Comparison of ENCODE assay signal across 20 cellular contexts in genomic region chr15:58019503-58020376, GRCh38. TPM values are rescaled to one million over a fixed set of nuclear protein-coding genes. Genes with fewer than 3 reads are reported as not detected.
DNase-seq lines count a peak whose midpoint lies in the region; ATAC-seq and TF ChIP-seq lines count a peak whose summit lies in the region.
"Had no signal": no experiment of that assay in that cellular context is flagged by ENCODE, and none has a peak within 500 bp of the region (broad histone marks: within the 10 kb centered on the region; RNA-seq: fewer than 3 reads in every experiment).

No MANE protein-coding gene starts in this region.

- CTCF ChIA-PET in MCF 10A (lab: Yijun Ruan, JAX), result interaction anchor here (0.7 kb wide), 1 partner anchor 95 kb away, joined by 3 read pairs; no protein-coding TSS in a partner anchor

- no TSS peak for BruUV-seq in MCF 10A (replicated peaks; lab: Mats Ljungman, UMichigan)

- H3K27ac Mint-ChIP-seq in MCF 10A (ENCODE audit: low read depth, unreplicated experiment) (no peak overlapping the region), immature natural killer cell (no peak overlapping the region)
- H3K27ac Mint-ChIP-seq in activated T-helper 2 cell treated with anti-CD3 and anti-CD28 coated beads, Interferon-gamma antibody, Interleukin-2, Interleukin-4, amounts not matched to agents 10 μg/mL and 5 μg/mL and 100 μg/mL, durations not matched to agents 14 hours and 24 hours and 36 hours, result no peak overlapping the region
- H3K27ac Mint-ChIP-seq: type B pancreatic cell had no signal

- DNase-seq in MCF 10A (ENCODE audit: unreplicated experiment), result peak; percentile 32
- no peak for DNase-seq in breast epithelium (ENCODE audit: low spot score in 2 of 2)
- peak; percentile 83 for DNase-seq in amniotic epithelial cell (ENCODE audit: low read depth)
- DNase-seq in fibroblast of pulmonary artery (ENCODE audit: low read depth), result peak; percentile 62
- no peak for DNase-seq in activated T-helper 2 cell treated with anti-CD3 and anti-CD28 coated beads, Interferon-gamma antibody, Interleukin-2, Interleukin-4, amounts not matched to agents 10 μg/mL and 5 μg/mL and 100 μg/mL, durations not matched to agents 14 hours and 24 hours and 36 hours (ENCODE audit: low spot score)
- DNase-seq in SJCRH30, result no peak
- DNase-seq in immature natural killer cell, result no peak
- DNase-seq: 8988T; activated CD8-positive, alpha-beta memory T cell treated with anti-CD3 and anti-CD28 coated beads, Interleukin-2, amount 50 U/mL, for 4 hours; activated naive CD4-positive, alpha-beta T cell treated with Interleukin-2 at 50 U/mL for 16 hours; body of pancreas; DMS53; hippocampal formation; NCI-H2029 treated with DMSO at 0.1 percent for 48 hours; NCI-H526; OCI-M1; stimulated activated naive CD4-positive, alpha-beta T cell treated with Interleukin-2 at 50 U/mL for 16 hours; T-helper 9 cell had no signal

- H3K4me3 Mint-ChIP-seq in MCF 10A (ENCODE audit: unreplicated experiment) (no peak overlapping the region), immature natural killer cell (no peak overlapping the region)
- no peak overlapping the region for H3K4me3 Mint-ChIP-seq in activated T-helper 2 cell treated with anti-CD3 and anti-CD28 coated beads, Interferon-gamma antibody, Interleukin-2, Interleukin-4, amounts not matched to agents 10 μg/mL and 5 μg/mL and 100 μg/mL, durations not matched to agents 14 hours and 24 hours and 36 hours (ENCODE audit: low read depth)
- H3K4me3 Mint-ChIP-seq: type B pancreatic cell had no signal

- H3K36me3 Mint-ChIP-seq in MCF 10A (ENCODE audit: insufficient read depth, unreplicated experiment), result no peaks in the 10 kb centered on the region
- no peaks in the 10 kb centered on the region for H3K36me3 Mint-ChIP-seq in activated T-helper 2 cell treated with anti-CD3 and anti-CD28 coated beads, Interferon-gamma antibody, Interleukin-2, Interleukin-4, amounts not matched to agents 10 μg/mL and 5 μg/mL and 100 μg/mL, durations not matched to agents 14 hours and 24 hours and 36 hours (ENCODE audit: low read depth)
- no peaks in the 10 kb centered on the region for H3K36me3 Mint-ChIP-seq in immature natural killer cell
- H3K36me3 Mint-ChIP-seq: type B pancreatic cell had no signal

- TF ChIP-seq CTCF in MCF 10A (IDR thresholded peaks at IDR 0.05; ENCODE audit: unreplicated experiment) (no peak), breast epithelium (IDR thresholded peaks at IDR 0.05) (no peak), fibroblast of pulmonary artery (IDR thresholded peaks at IDR 0.05; ENCODE audit: low read length, missing control alignments) (no peak)

- intact Hi-C loops in MCF 10A (cut with micrococcal nuclease) (no loop called here), breast epithelium (cut with DNase I; ENCODE audit: low total_unique reads) (no loop called here)
- intact Hi-C loops in activated T-helper 2 cell treated with anti-CD3 and anti-CD28 coated beads, Interferon-gamma antibody, Interleukin-2, Interleukin-4, amounts not matched to agents 10 μg/mL and 5 μg/mL and 100 μg/mL, durations not matched to agents 14 hours and 24 hours and 36 hours (cut with micrococcal nuclease), result no loop called here

- peaks cover 6 to 18% of the 10 kb centered on the region in 2 donors for H3K9me3 ChIP-seq in breast epithelium
- no peaks in the 10 kb centered on the region for H3K9me3 ChIP-seq in SJCRH30 (replicated peaks)

- H3K27ac ChIP-seq in breast epithelium (no peak overlapping the region), SJCRH30 (no peak overlapping the region)
- H3K27ac ChIP-seq: body of pancreas had no signal

- no peak for ATAC-seq in GM19467 (IDR thresholded peaks at IDR 0.05; ENCODE audit: unreplicated experiment)
- ATAC-seq: body of pancreas had no signal

- TF ChIP-seq POLR2A in breast epithelium (IDR thresholded peaks at IDR 0.05), result no peak

- H3K27me3 ChIP-seq in breast epithelium (no peaks in the 10 kb centered on the region), SJCRH30 (no peaks in the 10 kb centered on the region)
- H3K27me3 ChIP-seq: body of pancreas had no signal

- H3K4me1 Mint-ChIP-seq in MCF 10A (ENCODE audit: insufficient read depth, unreplicated experiment) (no peaks in the 10 kb centered on the region), immature natural killer cell (no peaks in the 10 kb centered on the region)
- H3K4me1 Mint-ChIP-seq in activated T-helper 2 cell treated with anti-CD3 and anti-CD28 coated beads, Interferon-gamma antibody, Interleukin-2, Interleukin-4, amounts not matched to agents 10 μg/mL and 5 μg/mL and 100 μg/mL, durations not matched to agents 14 hours and 24 hours and 36 hours (ENCODE audit: low read depth), result no peaks in the 10 kb centered on the region

- H3K4me1 ChIP-seq in breast epithelium (no peaks in the 10 kb centered on the region), SJCRH30 (peaks cover 10% of the 10 kb centered on the region)
- H3K4me1 ChIP-seq: body of pancreas had no signal

- H3K9me3 Mint-ChIP-seq in MCF 10A (ENCODE audit: unreplicated experiment) (peaks cover 2% of the 10 kb centered on the region), immature natural killer cell (peaks cover 4 to 25% (median 11%) of the 10 kb centered on the region in 6 donors)
- peaks cover 9% of the 10 kb centered on the region for H3K9me3 Mint-ChIP-seq in activated T-helper 2 cell treated with anti-CD3 and anti-CD28 coated beads, Interferon-gamma antibody, Interleukin-2, Interleukin-4, amounts not matched to agents 10 μg/mL and 5 μg/mL and 100 μg/mL, durations not matched to agents 14 hours and 24 hours and 36 hours
- H3K9me3 Mint-ChIP-seq: type B pancreatic cell had no signal

- no peak overlapping the region for H3K4me3 ChIP-seq in breast epithelium
- no peak overlapping the region for H3K4me3 ChIP-seq in fibroblast of pulmonary artery (replicated peaks; ENCODE audit: low read depth, low read length)
- no peak overlapping the region for H3K4me3 ChIP-seq in SJCRH30
- H3K4me3 ChIP-seq: body of pancreas had no signal

- POLR2A ChIA-PET in MCF 10A (lab: Yijun Ruan, JAX), result no interaction called here

- H3K36me3 ChIP-seq in breast epithelium (no peaks in the 10 kb centered on the region), SJCRH30 (no peaks in the 10 kb centered on the region)

- H3K27me3 Mint-ChIP-seq in MCF 10A (ENCODE audit: insufficient read depth, unreplicated experiment) (no peaks in the 10 kb centered on the region), immature natural killer cell (ENCODE audit: low read depth in 3 of 3) (peaks cover 4 to 21% (median 5%) of the 10 kb centered on the region in 3 donors)
- peaks cover 6% of the 10 kb centered on the region for H3K27me3 Mint-ChIP-seq in activated T-helper 2 cell treated with anti-CD3 and anti-CD28 coated beads, Interferon-gamma antibody, Interleukin-2, Interleukin-4, amounts not matched to agents 10 μg/mL and 5 μg/mL and 100 μg/mL, durations not matched to agents 14 hours and 24 hours and 36 hours (ENCODE audit: low read depth)

RNA-seq across cellular contexts. Expression of gene ALDH1A2, which starts 45.8 kb away (rescaled TPM):
- total RNA-seq in MCF 10A (2022) (1.2 and 1.3 TPM in 2 replicates), breast epithelium (10 to 100 TPM in 2 of 3 donors, 1 to 10 TPM in 1; 6.1 to 19.6 (median 11.1) TPM)
- total RNA-seq in activated T-helper 2 cell treated with anti-CD3 and anti-CD28 coated beads, Interferon-gamma antibody, Interleukin-2, Interleukin-4, amounts not matched to agents 10 μg/mL and 5 μg/mL and 100 μg/mL, durations not matched to agents 14 hours and 24 hours and 36 hours, result 1.1 and 1.2 TPM in 2 replicates
- 8.9 and 12.6 TPM in 2 replicates for total RNA-seq in SJCRH30 (2014; rRNA removed; shearing (Covaris generic))
- polyA plus RNA-seq in immature natural killer cell, result under 1 TPM in 1 of 3 donors, not detected in 2; 0.59 TPM

Comparison
In these comparisons a context has a peak if more than half of its experiments do, and no peak if none do; other contexts are left out.
1. DNase-seq: peak in MCF 10A (single experiment), amniotic epithelial cell (single experiment) and fibroblast of pulmonary artery (single experiment); none in breast epithelium (0 of 2), activated T-helper 2 cell treated with anti-CD3 and anti-CD28 coated beads, Interferon-gamma antibody, Interleukin-2, Interleukin-4, amounts not matched to agents 10 μg/mL and 5 μg/mL and 100 μg/mL, durations not matched to agents 14 hours and 24 hours and 36 hours (single experiment), SJCRH30 (0 of 2) and immature natural killer cell (0 of 3).